9 cellular contexts compared by ENCODE assay signal in genomic region chr4:38560763-38561558, GRCh38.
A peak's percentile ranks its signal among the peaks of the same experiment; 100 is the strongest.
DNase-seq lines count a peak whose midpoint lies in the region; ATAC-seq and TF ChIP-seq lines count a peak whose summit lies in the region.
"Had no signal": no experiment of that assay in that cellular context is flagged by ENCODE, and none has a peak within 500 bp of the region (broad histone marks: within the 10 kb centered on the region; RNA-seq: fewer than 3 reads in every experiment).

No MANE protein-coding gene starts in this region.

- H3K9me3 ChIP-seq in MM.1S (replicated peaks; ENCODE audit: insufficient read depth, low read length) = no peaks in the 10 kb centered on the region

- H3F3A ChIP-seq in MM.1S (ENCODE audit: insufficient read depth, low read length) = no peaks in the 10 kb centered on the region

- H3K79me2 ChIP-seq in MM.1S (ENCODE audit: low read length) = no peaks in the 10 kb centered on the region

- no peaks in the 10 kb centered on the region for H3K4me1 ChIP-seq in MM.1S (ENCODE audit: low read length)

- no peak overlapping the region for H3K4me2 ChIP-seq in MM.1S (ENCODE audit: low read depth, low read length)

- H3K4me3 ChIP-seq in MM.1S (ENCODE audit: low read length) = no peak overlapping the region

- ATAC-seq in GM18517 (IDR thresholded peaks at IDR 0.05; ENCODE audit: unreplicated experiment) (peak; percentile 87), GM19463 (IDR thresholded peaks at IDR 0.05; ENCODE audit: unreplicated experiment) (peak; percentile 89), HG03139 (IDR thresholded peaks at IDR 0.05; ENCODE audit: unreplicated experiment) (peak; percentile 89)

- no peak overlapping the region for H3K9ac ChIP-seq in MM.1S (ENCODE audit: low read length)

- H3K9me2 ChIP-seq in MM.1S (replicated peaks; ENCODE audit: insufficient read depth, low read length) = no peaks in the 10 kb centered on the region

- H3K36me3 ChIP-seq in MM.1S (replicated peaks; ENCODE audit: insufficient read depth, low read length) = no peaks in the 10 kb centered on the region

- H3K27ac ChIP-seq in MM.1S (ENCODE audit: low read length) = no peak overlapping the region

- no peak for TF ChIP-seq CTCF in MM.1S (IDR thresholded peaks at IDR 0.05; ENCODE audit: low read length)

- DNase-seq in central memory CD4-positive, alpha-beta T cell = peak; percentile 3
- no peak for DNase-seq in hepatic stellate cell (ENCODE audit: low spot score)
- DNase-seq in SKM-1 treated with dmso at 0.1 percent for 144 hours (lab: John Stamatoyannopoulos, UW; ENCODE audit: unreplicated experiment) = no peak
- no peak for DNase-seq in MM.1S
- DNase-seq in UCSD-AML1 (lab: John Stamatoyannopoulos, UW; ENCODE audit: unreplicated experiment) = no peak
- DNase-seq: NCI-H1092 treated with DMSO at 0.1 percent for 48 hours had no signal

- H4K20me1 ChIP-seq in MM.1S (ENCODE audit: insufficient read depth, low read length) = no peaks in the 10 kb centered on the region

- H3K27me3 ChIP-seq in MM.1S (replicated peaks; ENCODE audit: insufficient read depth, low read length) = no peaks in the 10 kb centered on the region

- H2AFZ ChIP-seq in MM.1S (ENCODE audit: low read length) = no peak overlapping the region
